ENCODE assay signal across 28 cellular contexts in the genomic region with DNA sequence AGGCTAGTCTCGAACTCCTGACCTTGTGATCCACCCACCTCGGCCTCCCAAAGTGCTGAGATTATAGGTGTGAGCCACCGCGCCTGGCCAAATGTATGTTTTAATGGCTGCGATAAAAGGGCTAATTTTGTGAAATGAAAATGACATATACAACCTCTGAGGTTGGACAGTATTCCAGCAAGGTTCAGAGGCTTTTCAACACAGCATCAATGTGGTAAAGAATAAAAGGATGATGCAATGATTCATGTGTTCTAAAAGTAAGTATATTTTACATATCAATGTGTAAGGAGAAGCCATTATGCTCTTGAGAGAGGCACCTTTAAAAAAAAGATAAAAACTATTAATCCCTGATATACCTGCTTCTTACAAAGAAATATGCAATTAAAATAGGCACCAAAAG.
"Had no signal": no experiment of that assay in that cellular context is flagged by ENCODE, and none has a peak within 500 bp of the region (broad histone marks: within the 10 kb centered on the region; RNA-seq: fewer than 3 reads in every experiment).

No MANE protein-coding gene starts in this region.

- H3K9me3 ChIP-seq: breast epithelium had no signal

- H3K27ac Mint-ChIP-seq: activated CD4-positive, alpha-beta T cell treated with anti-CD3 and anti-CD28 coated beads for 36 hours; activated naive CD4-positive, alpha-beta T cell treated with anti-CD3 and anti-CD28 coated beads, Interleukin-2, amount 10 ng/mL, durations not matched to agents 7 days and 5 days; activated naive CD8-positive, alpha-beta T cell treated with anti-CD3 and anti-CD28 coated beads, Interleukin-2, amount 10 ng/mL, durations not matched to agents 7 days and 5 days; activated T-helper 2 cell treated with anti-CD3 and anti-CD28 coated beads, Interferon-gamma antibody, Interleukin-2, Interleukin-4, amounts not matched to agents 10 μg/mL and 5 μg/mL and 100 μg/mL, durations not matched to agents 14 hours and 24 hours and 36 hours had no signal

- H3K27ac ChIP-seq: breast epithelium, coronary artery, VCaP had no signal

- H3K4me3 Mint-ChIP-seq: activated CD4-positive, alpha-beta T cell treated with anti-CD3 and anti-CD28 coated beads for 36 hours; activated CD8-positive, alpha-beta T cell treated with anti-CD3 and anti-CD28 coated beads for 36 hours; activated naive CD4-positive, alpha-beta T cell treated with anti-CD3 and anti-CD28 coated beads, Interleukin-2, amount 10 ng/mL, durations not matched to agents 7 days and 5 days; activated naive CD8-positive, alpha-beta T cell treated with anti-CD3 and anti-CD28 coated beads, Interleukin-2, amount 10 ng/mL, durations not matched to agents 7 days and 5 days; activated T-cell treated with anti-CD3 and anti-CD28 coated beads, Interleukin-2, amount 50 U/mL, for 4 hours; T-cell had no signal

- H3K4me3 ChIP-seq: breast epithelium, coronary artery had no signal

- H3K4me1 ChIP-seq: breast epithelium had no signal

- H3K36me3 ChIP-seq: breast epithelium had no signal

- FAIRE-seq: TTC549 had no signal

- H3K9me3 Mint-ChIP-seq: activated CD8-positive, alpha-beta T cell treated with anti-CD3 and anti-CD28 coated beads for 36 hours; activated naive CD4-positive, alpha-beta T cell treated with anti-CD3 and anti-CD28 coated beads, Interleukin-2, amount 10 ng/mL, durations not matched to agents 7 days and 5 days; activated naive CD8-positive, alpha-beta T cell treated with anti-CD3 and anti-CD28 coated beads, Interleukin-2, amount 10 ng/mL, durations not matched to agents 7 days and 5 days; activated T-cell treated with anti-CD3 and anti-CD28 coated beads, Interleukin-2, amount 50 U/mL, for 4 hours; activated T-helper 2 cell treated with anti-CD3 and anti-CD28 coated beads, Interferon-gamma antibody, Interleukin-2, Interleukin-4, amounts not matched to agents 10 μg/mL and 5 μg/mL and 100 μg/mL, durations not matched to agents 14 hours and 24 hours and 36 hours; T-cell had no signal

- ATAC-seq: activated CD4-positive, alpha-beta T cell treated with anti-CD3 and anti-CD28 coated beads for 36 hours; activated CD8-positive, alpha-beta T cell treated with anti-CD3 and anti-CD28 coated beads for 36 hours; activated T-cell treated with anti-CD3 and anti-CD28 coated beads, Interleukin-2, amount 50 U/mL, for 4 hours; T-cell had no signal

- H3K27me3 ChIP-seq: breast epithelium had no signal

- DNase-seq: activated CD4-positive, alpha-beta T cell treated with anti-CD3 and anti-CD28 coated beads for 36 hours; activated CD4-positive, alpha-beta T cell treated with anti-CD3 and anti-CD28 coated beads, Interleukin-2, amount 50 U/mL, for 1 hour; activated CD8-positive, alpha-beta T cell treated with anti-CD3 and anti-CD28 coated beads for 36 hours; activated gamma-delta T cell treated with Interleukin-2 at 50 U/mL for 16 hours; activated naive CD4-positive, alpha-beta T cell treated with anti-CD3 and anti-CD28 coated beads, Interleukin-2, amount 10 ng/mL, durations not matched to agents 7 days and 5 days; activated naive CD8-positive, alpha-beta T cell treated with anti-CD3 and anti-CD28 coated beads, Interleukin-2, amount 10 ng/mL, durations not matched to agents 7 days and 5 days; activated T-cell treated with anti-CD3 and anti-CD28 coated beads, Interleukin-2, amount 50 U/mL, for 4 hours; aorta; caudate nucleus; Karpas-422; MV-4-11; NCI-H1092 treated with DMSO at 0.1 percent for 48 hours; NCI-H1417 treated with DMSO at 0.1 percent for 48 hours; NCI-H1694 treated with DMSO at 0.1 percent for 48 hours; NCI-H2029 treated with DMSO at 0.1 percent for 48 hours; NCI-H345; NCI-H510A; NCI-H526 treated with DMSO at 0.1 percent for 48 hours; NCI-H82; SIG-M5; T-cell; T-helper 2 cell; T1000 had no signal

- H3K27me3 Mint-ChIP-seq: activated CD4-positive, alpha-beta T cell treated with anti-CD3 and anti-CD28 coated beads for 36 hours; activated CD8-positive, alpha-beta T cell treated with anti-CD3 and anti-CD28 coated beads for 36 hours; activated naive CD4-positive, alpha-beta T cell treated with anti-CD3 and anti-CD28 coated beads, Interleukin-2, amount 10 ng/mL, durations not matched to agents 7 days and 5 days; activated naive CD8-positive, alpha-beta T cell treated with anti-CD3 and anti-CD28 coated beads, Interleukin-2, amount 10 ng/mL, durations not matched to agents 7 days and 5 days; T-cell had no signal
